In genomic region chr1:151494741-151495281, GRCh38 we compare ENCODE assay signal across 9 cellular contexts. TPM values are rescaled to one million over a fixed set of nuclear protein-coding genes. Genes with fewer than 3 reads are reported as not detected.
DNase-seq lines count a peak whose midpoint lies in the region; ATAC-seq and TF ChIP-seq lines count a peak whose summit lies in the region.
"Had no signal": no experiment of that assay in that cellular context is flagged by ENCODE, and none has a peak within 500 bp of the region (broad histone marks: within the 10 kb centered on the region; RNA-seq: fewer than 3 reads in every experiment).

No MANE protein-coding gene starts in this region.

- no peak for TF ChIP-seq CTCF in body of pancreas (IDR thresholded peaks at IDR 0.05)
- TF ChIP-seq CTCF in nephron (IDR thresholded peaks at IDR 0.05; ENCODE audit: unreplicated experiment in 3 of 3) = no peak

- no peaks in the 10 kb centered on the region for H3K9me3 ChIP-seq in body of pancreas

- peaks cover 19% of the 10 kb centered on the region for H3K4me1 Mint-ChIP-seq in nephron
- no peaks in the 10 kb centered on the region for H3K4me1 Mint-ChIP-seq in activated naive CD4-positive, alpha-beta T cell treated with anti-CD3 and anti-CD28 coated beads, Interleukin-2, amount 10 ng/mL, durations not matched to agents 7 days and 5 days

- no peak overlapping the region for H3K4me3 ChIP-seq in body of pancreas

- whole genome bisulfite sequencing in body of pancreas, 2 donors = 0% methylated on average over 1 of the region's 1 CpG

- DNase-seq in DMS 273 treated with DMSO at 0.1 percent for 48 hours (lab: John Stamatoyannopoulos, UW) (peak; percentile 28), HT-29 (ENCODE audit: low spot score) (peak; percentile 87), body of pancreas (peak in 1 of 4 donors; percentile 31), MV-4-11 (lab: John Stamatoyannopoulos, UW) (no peak), Right ventricle myocardium superior (no peak)
- DNase-seq in activated naive CD4-positive, alpha-beta T cell treated with anti-CD3 and anti-CD28 coated beads, Interleukin-2, amount 10 ng/mL, durations not matched to agents 7 days and 5 days = no peak
- DNase-seq: activated CD4-positive, alpha-beta T cell treated with anti-CD3 and anti-CD28 coated beads, Interleukin-2, amount 10 ng/mL, durations not matched to agents 24 days and 14 days had no signal

- peak overlapping the region; percentile 41 to 72 (median 42) for H3K27ac Mint-ChIP-seq in nephron
- H3K27ac Mint-ChIP-seq in activated naive CD4-positive, alpha-beta T cell treated with anti-CD3 and anti-CD28 coated beads, Interleukin-2, amount 10 ng/mL, durations not matched to agents 7 days and 5 days = no peak overlapping the region
- H3K27ac Mint-ChIP-seq: activated CD4-positive, alpha-beta T cell treated with anti-CD3 and anti-CD28 coated beads, Interleukin-2, amount 10 ng/mL, durations not matched to agents 24 days and 14 days had no signal

- ATAC-seq in body of pancreas = peak; percentile 83
- no peak for ATAC-seq in Right ventricle myocardium superior (ENCODE audit: poor library complexity)
- no peak for ATAC-seq in GM18870 (IDR thresholded peaks at IDR 0.05; ENCODE audit: unreplicated experiment)

- no peak for TF ChIP-seq POLR2A in body of pancreas (IDR thresholded peaks at IDR 0.05)

- no peaks in the 10 kb centered on the region for H3K36me3 Mint-ChIP-seq in nephron (ENCODE audit: low read depth)
- no peaks in the 10 kb centered on the region for H3K36me3 Mint-ChIP-seq in activated naive CD4-positive, alpha-beta T cell treated with anti-CD3 and anti-CD28 coated beads, Interleukin-2, amount 10 ng/mL, durations not matched to agents 7 days and 5 days

- CTCF ChIA-PET in activated naive CD4-positive, alpha-beta T cell treated with anti-CD3 and anti-CD28 coated beads, Interleukin-2, amount 10 ng/mL, durations not matched to agents 7 days and 5 days (lab: Charles Lee) = interaction anchor here (1.4 kb wide), 1 partner anchor 240 kb away, joined by 3 read pairs; no protein-coding TSS in a partner anchor

- H3K9me3 Mint-ChIP-seq in nephron = no peaks in the 10 kb centered on the region
- H3K9me3 Mint-ChIP-seq in activated naive CD4-positive, alpha-beta T cell treated with anti-CD3 and anti-CD28 coated beads, Interleukin-2, amount 10 ng/mL, durations not matched to agents 7 days and 5 days = no peaks in the 10 kb centered on the region
- H3K9me3 Mint-ChIP-seq: activated CD4-positive, alpha-beta T cell treated with anti-CD3 and anti-CD28 coated beads, Interleukin-2, amount 10 ng/mL, durations not matched to agents 24 days and 14 days had no signal

- H3K27ac ChIP-seq in body of pancreas = peak overlapping the region in 3 of 4 donors; percentile 56 to 78 (median 66)

- H3K4me1 ChIP-seq in body of pancreas = no peaks in the 10 kb centered on the region

- intact Hi-C loops in body of pancreas (cut with DNase I) = no loop called here
- intact Hi-C loops in Right ventricle myocardium superior (cut with DNase I) = no loop called here

- no peak overlapping the region for H3K4me3 Mint-ChIP-seq in nephron
- H3K4me3 Mint-ChIP-seq in activated naive CD4-positive, alpha-beta T cell treated with anti-CD3 and anti-CD28 coated beads, Interleukin-2, amount 10 ng/mL, durations not matched to agents 7 days and 5 days = no peak overlapping the region
- H3K4me3 Mint-ChIP-seq: activated CD4-positive, alpha-beta T cell treated with anti-CD3 and anti-CD28 coated beads, Interleukin-2, amount 10 ng/mL, durations not matched to agents 24 days and 14 days had no signal

- peaks cover 15% of the 10 kb centered on the region for H3K27me3 Mint-ChIP-seq in nephron (ENCODE audit: low read depth)
- H3K27me3 Mint-ChIP-seq in activated naive CD4-positive, alpha-beta T cell treated with anti-CD3 and anti-CD28 coated beads, Interleukin-2, amount 10 ng/mL, durations not matched to agents 7 days and 5 days = peaks cover 4% of the 10 kb centered on the region

- H3K27me3 ChIP-seq in body of pancreas = no peaks in the 10 kb centered on the region

- H3K36me3 ChIP-seq in body of pancreas (replicated peaks in 1 of 2; ENCODE audit: insufficient read depth in 1 of 2, low read depth in 2 of 2) = no peaks in the 10 kb centered on the region

RNA-seq across cellular contexts. Expression of gene CGN, which starts 16.4 kb away (rescaled TPM):
- total RNA-seq in HT-29 (2014; rRNA removed; shearing (Covaris generic)) = 23.5 and 30.7 TPM in 2 replicates
- total RNA-seq in body of pancreas = 10 to 100 TPM; 31.0 to 42.8 TPM
- 0.27 TPM for total RNA-seq in Right ventricle myocardium superior

RNA-seq across cellular contexts. Expression of gene POGZ, which starts 35.5 kb away (rescaled TPM):
- total RNA-seq in HT-29 (2014; rRNA removed; shearing (Covaris generic)) = 19.1 and 22.0 TPM in 2 replicates
- total RNA-seq in body of pancreas (10 to 100 TPM; 29.8 to 76.8 TPM), Right ventricle myocardium superior (42.0 TPM)

RNA-seq across cellular contexts. Expression of gene TUFT1, which starts 45.3 kb away (rescaled TPM):
- total RNA-seq in HT-29 (2014; rRNA removed; shearing (Covaris generic)) = 30.5 and 36.9 TPM in 2 replicates
- total RNA-seq in body of pancreas (10 to 100 TPM; 10.9 to 17.1 TPM), Right ventricle myocardium superior (3.4 TPM)

Comparison
In these comparisons a context has a peak if more than half of its experiments do, and no peak if none do; other contexts are left out.
1. DNase-seq: peak in DMS 273 treated with DMSO at 0.1 percent for 48 hours (single experiment) and HT-29 (single experiment); none in MV-4-11 (single experiment), activated naive CD4-positive, alpha-beta T cell treated with anti-CD3 and anti-CD28 coated beads, Interleukin-2, amount 10 ng/mL, durations not matched to agents 7 days and 5 days (single experiment) and Right ventricle myocardium superior (single experiment).
2. RNA of gene CGN, which starts 16.4 kb away (total RNA-seq): 31.0 to 42.8 TPM in body of pancreas and 23.5 to 30.7 TPM in HT-29; 0.27 TPM in Right ventricle myocardium superior (single experiment); every median in the first group is over 10 times any median in the second.